In the genomic region with DNA sequence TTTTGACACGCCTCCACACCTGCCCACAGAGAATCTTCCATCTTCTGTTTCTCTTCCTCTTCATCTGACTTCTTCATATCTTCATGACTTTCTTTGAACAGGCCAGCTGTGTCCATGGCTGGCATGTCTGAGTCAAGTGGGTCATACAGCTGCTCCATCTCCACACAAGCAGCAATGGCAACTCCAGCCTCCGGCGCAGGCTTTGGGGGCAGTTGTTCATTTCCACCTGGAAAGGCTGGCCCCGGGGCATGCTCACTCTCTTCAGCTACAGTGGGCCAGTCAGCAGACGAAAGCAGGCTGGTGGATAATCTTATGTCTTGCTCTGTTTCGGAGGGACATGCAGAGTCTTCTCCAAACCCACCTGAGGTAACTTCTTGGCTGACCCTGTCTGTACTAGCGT, we compare ENCODE assay signal across 20 cellular contexts.
"Had no signal": no experiment of that assay in that cellular context is flagged by ENCODE, and none has a peak within 500 bp of the region (broad histone marks: within the 10 kb centered on the region; RNA-seq: fewer than 3 reads in every experiment).

No MANE protein-coding gene starts in this region.

- H3K27ac ChIP-seq: SJCRH30 had no signal

- DNase-seq: KBM-7, MV-4-11, NCI-H1048, NCI-H1105, NCI-H1417, NCI-H1436 treated with DMSO at 0.1 percent for 48 hours, NCI-H1694, NCI-H187 treated with DMSO at 0.1 percent for 48 hours, NCI-H2029 treated with DMSO at 0.1 percent for 48 hours, NCI-H2171, NCI-H226, NCI-H446, NCI-H510A, NCI-H524 treated with DMSO at 0.1 percent for 48 hours, NCI-H69, NCI-H774, RPMI8226, SHP77 treated with DMSO at 0.1 percent for 48 hours, SJCRH30 had no signal

- H3K9me3 ChIP-seq: SJCRH30 had no signal

- H3K4me1 ChIP-seq: SJCRH30 had no signal

- H3K27me3 ChIP-seq: SJCRH30 had no signal

- H3K36me3 ChIP-seq: SJCRH30 had no signal

- H3K4me3 ChIP-seq: SJCRH30 had no signal

- ATAC-seq: SK-N-SH treated with all-trans-retinoic acid at 6 μM for 48 hours had no signal
